Comparison of ENCODE assay signal across 12 cellular contexts in genomic region chr1:12174789-12175455, GRCh38. TPM values are rescaled to one million over a fixed set of nuclear protein-coding genes. Genes with fewer than 3 reads are reported as not detected.
DNase-seq lines count a peak whose midpoint lies in the region; ATAC-seq, FAIRE-seq and TF ChIP-seq lines count a peak whose summit lies in the region.
"Had no signal": no experiment of that assay in that cellular context is flagged by ENCODE, and none has a peak within 500 bp of the region (broad histone marks: within the 10 kb centered on the region; RNA-seq: fewer than 3 reads in every experiment).

No MANE protein-coding gene starts in this region.

- no peaks in the 10 kb centered on the region for H4K20me1 ChIP-seq in smooth muscle cell (ENCODE audit: low read depth)

- H3K36me3 ChIP-seq in KOPT-K1 (ENCODE audit: insufficient read depth, low read length) (no peaks in the 10 kb centered on the region), smooth muscle cell (ENCODE audit: low read depth) (no peaks in the 10 kb centered on the region)

- H3K9me3 ChIP-seq in KOPT-K1 (ENCODE audit: insufficient read depth, low read length, poor library complexity, severe bottlenecking) (no peaks in the 10 kb centered on the region), smooth muscle cell (replicated peaks; ENCODE audit: low read depth) (no peaks in the 10 kb centered on the region)

- WGBS in smooth muscle cell (ENCODE audit: low lambda C conversion rate): 31% methylated on average over 14 of the region's 16 CpGs

- peak overlapping the region; percentile 55 for H3K4me2 ChIP-seq in smooth muscle cell

- DNase-seq in amniotic epithelial cell (ENCODE audit: low read depth) (peak; percentile 32), smooth muscle cell (lab: John Stamatoyannopoulos, UW; ENCODE audit: unreplicated experiment) (no peak), GM19240 (ENCODE audit: insufficient read length, low spot score) (no peak), GM12892 (ENCODE audit: insufficient read length) (no peak)
- DNase-seq: NCI-H2171 treated with DMSO at 0.1 percent for 48 hours; stimulated activated CD4-positive, alpha-beta T cell treated with anti-CD3 and anti-CD28 coated beads, Interleukin-4, amount 100 ng/mL, for 24 hours had no signal

- TF ChIP-seq CTCF in smooth muscle cell (IDR thresholded peaks at IDR 0.05; ENCODE audit: borderline replicate concordance, insufficient read depth, poor library complexity, severe bottlenecking): no peak

- H3K4me3 ChIP-seq in smooth muscle cell: no peak overlapping the region

- no peak for TF ChIP-seq POLR2A in GM12892 (IDR thresholded peaks at IDR 0.05; ENCODE audit: low read depth, low read length)

- peak overlapping the region; percentile 61 for H3K9ac ChIP-seq in smooth muscle cell (ENCODE audit: low read depth)

- H3K4me1 ChIP-seq in smooth muscle cell (ENCODE audit: low read depth): peaks cover 19% of the 10 kb centered on the region

- H3K27me3 ChIP-seq in layer of hippocampus (ENCODE audit: control insufficient read depth, insufficient read depth, low read length) (no peaks in the 10 kb centered on the region), smooth muscle cell (ENCODE audit: low read depth) (no peaks in the 10 kb centered on the region)

- H2AFZ ChIP-seq in smooth muscle cell (ENCODE audit: low read depth): peak overlapping the region; percentile 51

- peak overlapping the region; percentile 10 for H3K27ac ChIP-seq in KOPT-K1 (ENCODE audit: low read depth, low read length, poor library complexity, severe bottlenecking)
- peak overlapping the region; percentile 68 for H3K27ac ChIP-seq in layer of hippocampus (ENCODE audit: low read depth, low read length)
- peak overlapping the region; percentile 71 for H3K27ac ChIP-seq in smooth muscle cell (ENCODE audit: low read depth)

- H3K79me2 ChIP-seq in smooth muscle cell (ENCODE audit: low read depth): peaks cover 9% of the 10 kb centered on the region

- no peak for FAIRE-seq in GM12892 (lab: Jason Lieb, UNC)
- FAIRE-seq: bronchial epithelial cell, TTC549 had no signal

- ATAC-seq in GM18861 (IDR thresholded peaks at IDR 0.05; ENCODE audit: unreplicated experiment): no peak
- no peak for ATAC-seq in HG02759 (IDR thresholded peaks at IDR 0.05; ENCODE audit: unreplicated experiment)

- peaks cover 22% of the 10 kb centered on the region for H3F3A ChIP-seq in smooth muscle cell (ENCODE audit: low read depth)

RNA-seq across cellular contexts. Expression of gene TNFRSF1B, which starts 8.1 kb away (rescaled TPM):
- 6.9 and 9.0 TPM in 2 replicates for total RNA-seq in smooth muscle cell
- 14.8 and 20.3 TPM in 2 replicates for polyA plus RNA-seq in smooth muscle cell
- polyA plus RNA-seq in GM12892 (2012; ENCODE audit: missing spikeins): 24.1 TPM

RNA-seq across cellular contexts. Expression of gene VPS13D, which starts 54.9 kb away (rescaled TPM):
- total RNA-seq in smooth muscle cell: 20.0 and 23.2 TPM in 2 replicates
- polyA plus RNA-seq in smooth muscle cell: 3.5 and 7.5 TPM in 2 replicates
- polyA plus RNA-seq in GM12892 (2012; ENCODE audit: missing spikeins): 6.5 TPM

Comparison
In these comparisons a context has a peak if more than half of its experiments do, and no peak if none do; other contexts are left out.
1. H3K27ac ChIP-seq: peak in every context shown above with its lines; median percentile 71 in smooth muscle cell; 68 in layer of hippocampus; 10 in KOPT-K1.